In the genomic region with DNA sequence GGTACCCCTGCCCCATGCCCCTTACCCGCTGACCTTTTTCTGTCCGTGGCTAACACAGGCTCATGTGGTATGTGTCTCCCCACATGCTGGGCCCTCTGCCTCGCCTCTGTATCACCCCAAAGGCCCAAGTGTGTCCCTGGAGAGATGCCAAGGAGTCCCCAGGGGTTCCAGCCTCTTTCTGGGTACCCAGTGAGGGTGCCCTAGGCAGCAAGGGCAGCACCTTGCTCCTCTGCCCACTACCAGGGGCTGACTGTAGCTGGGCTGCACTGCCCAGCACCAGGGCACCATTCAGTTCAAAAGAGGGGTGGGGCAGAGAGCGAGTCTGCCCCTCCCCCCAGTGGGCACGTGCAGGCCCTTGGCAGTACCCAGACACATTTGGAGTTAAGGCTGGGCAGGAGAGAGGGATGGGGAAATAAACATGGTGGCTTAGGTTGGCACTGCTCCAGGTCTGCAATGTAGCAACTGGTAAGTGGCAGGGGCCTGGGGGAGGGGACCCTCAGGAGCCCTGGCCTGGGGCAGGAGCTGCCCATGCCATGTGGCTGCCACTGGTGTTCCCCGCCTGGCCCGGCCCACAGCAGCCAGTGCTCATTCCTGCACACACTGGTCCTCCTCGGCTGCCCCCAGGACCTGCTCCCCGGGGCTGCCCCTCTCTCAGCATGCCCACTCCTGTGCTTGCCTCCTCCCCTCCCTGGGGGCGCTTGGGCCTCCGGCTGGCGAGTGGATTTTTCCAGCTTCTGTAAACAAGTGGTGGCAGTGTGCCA, we compare ENCODE assay signal across 1 cellular context.
TF ChIP-seq lines count a peak whose summit lies in the region.

No MANE protein-coding gene starts in this region.

TF ChIP-seq in HepG2, 621 proteins besides CTCF, POLR2A, EP300 and RAD21 (continued from another document):
- TF ChIP-seq, protein P1, sequence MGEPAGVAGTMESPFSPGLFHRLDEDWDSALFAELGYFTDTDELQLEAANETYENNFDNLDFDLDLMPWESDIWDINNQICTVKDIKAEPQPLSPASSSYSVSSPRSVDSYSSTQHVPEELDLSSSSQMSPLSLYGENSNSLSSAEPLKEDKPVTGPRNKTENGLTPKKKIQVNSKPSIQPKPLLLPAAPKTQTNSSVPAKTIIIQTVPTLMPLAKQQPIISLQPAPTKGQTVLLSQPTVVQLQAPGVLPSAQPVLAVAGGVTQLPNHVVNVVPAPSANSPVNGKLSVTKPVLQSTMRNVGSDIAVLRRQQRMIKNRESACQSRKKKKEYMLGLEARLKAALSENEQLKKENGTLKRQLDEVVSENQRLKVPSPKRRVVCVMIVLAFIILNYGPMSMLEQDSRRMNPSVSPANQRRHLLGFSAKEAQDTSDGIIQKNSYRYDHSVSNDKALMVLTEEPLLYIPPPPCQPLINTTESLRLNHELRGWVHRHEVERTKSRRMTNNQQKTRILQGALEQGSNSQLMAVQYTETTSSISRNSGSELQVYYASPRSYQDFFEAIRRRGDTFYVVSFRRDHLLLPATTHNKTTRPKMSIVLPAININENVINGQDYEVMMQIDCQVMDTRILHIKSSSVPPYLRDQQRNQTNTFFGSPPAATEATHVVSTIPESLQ (CRISPR knock-in tag; conservative IDR thresholded peaks at IDR 0.05) = no peak
- TF ChIP-seq THAP11 (CRISPR knock-in tag; IDR thresholded peaks at IDR 0.05) = peak; percentile 39; the same call in 1 of the 2 replicates
- no peak for TF ChIP-seq GTF2F1 (IDR thresholded peaks at IDR 0.05; ENCODE audit: low read length)
- 0 out of 2 replicates have a peak, but pooled peaks have one; percentile 21 for TF ChIP-seq SALL1 (CRISPR knock-in tag; IDR thresholded peaks at IDR 0.05)
